21 cellular contexts compared by ENCODE assay signal in the genomic region with DNA sequence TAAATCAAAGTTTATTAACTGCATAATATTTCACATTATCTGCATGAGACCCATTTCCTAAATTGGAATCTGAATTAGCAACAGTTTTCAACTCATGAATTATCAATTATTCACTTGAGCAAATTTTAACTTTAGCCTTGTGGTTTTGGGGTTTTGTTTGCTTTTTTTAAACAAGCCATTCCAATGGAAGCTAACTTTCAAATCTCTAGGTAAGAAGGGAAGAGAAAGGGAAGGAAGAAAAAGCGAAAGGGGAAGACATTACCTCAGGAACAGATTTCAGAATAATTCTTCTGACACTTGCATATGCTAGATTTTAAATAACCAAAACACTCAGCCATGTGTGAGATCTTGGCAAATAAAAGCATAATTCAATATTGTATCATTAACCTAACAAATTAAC.
DNase-seq lines count a peak whose midpoint lies in the region; ATAC-seq, FAIRE-seq and TF ChIP-seq lines count a peak whose summit lies in the region.
"Had no signal": no experiment of that assay in that cellular context is flagged by ENCODE, and none has a peak within 500 bp of the region (broad histone marks: within the 10 kb centered on the region; RNA-seq: fewer than 3 reads in every experiment).

No MANE protein-coding gene starts in this region.

- H3K9ac ChIP-seq in K562 (ENCODE audit: insufficient read depth in 1 of 2, low read depth in 2 of 2, low read length in 2 of 2) (no peak overlapping the region), colonic mucosa (ENCODE audit: low read depth in 2 of 2, low read length in 2 of 2) (no peak overlapping the region)
- H3K9ac ChIP-seq: BLaER1 treated with 17β-estradiol and CSF1 and Interleukin-3, amounts not matched to agents 10 nM and 100 nM had no signal

- CTCF ChIA-PET in activated CD8-positive, alpha-beta memory T cell treated with anti-CD3 and anti-CD28 coated beads, Interleukin-2, amount 10 ng/mL, durations not matched to agents 7 days and 5 days (lab: Charles Lee), result no interaction called here
- CTCF ChIA-PET in K562 (lab: Yijun Ruan, JAX; ENCODE audit: low intra/inter-chr PET ratio), result no interaction called here

- no peak overlapping the region for H3K4me3 Mint-ChIP-seq in activated CD8-positive, alpha-beta memory T cell treated with anti-CD3 and anti-CD28 coated beads, Interleukin-2, amount 10 ng/mL, durations not matched to agents 7 days and 5 days
- H3K4me3 Mint-ChIP-seq: CD14-positive monocyte; CD4-positive, alpha-beta T cell; CD8-positive, alpha-beta memory T cell; GM23338 had no signal

- TF ChIP-seq POLR2A in H54 (IDR thresholded peaks at IDR 0.05; ENCODE audit: low read depth, low read length), result no peak
- TF ChIP-seq POLR2A in K562 (conservative IDR thresholded peaks at IDR 0.05), result no peak

- H3K4me1 ChIP-seq in K562 (replicated peaks in 1 of 2; ENCODE audit: control insufficient read depth in 2 of 2, insufficient read depth in 2 of 2, low read length in 2 of 2) (no peaks in the 10 kb centered on the region; a peak in 1 of 5 replicates), colonic mucosa (no peaks in the 10 kb centered on the region)
- H3K4me1 ChIP-seq: BLaER1 treated with 17β-estradiol and CSF1 and Interleukin-3, amounts not matched to agents 10 nM and 100 nM; HAP-1 had no signal

- H3K27ac ChIP-seq in K562 (ENCODE audit: extremely low read depth, low read depth, low read length), result peak overlapping the region; percentile 16; the same call in 1 of the 3 replicates
- H3K27ac ChIP-seq in colonic mucosa, result no peak overlapping the region
- H3K27ac ChIP-seq: 22Rv1; BLaER1 treated with 17β-estradiol and CSF1 and Interleukin-3, amounts not matched to agents 10 nM and 100 nM had no signal

- WGBS in K562 (ENCODE audit: insufficient coverage, low coverage, missing lambda C conversion rate), result 100% methylated on average over 1 of the region's 1 CpG

- TF ChIP-seq CTCF in K562 (IDR thresholded peaks at IDR 0.05 in 2 of 3, conservative IDR thresholded peaks at IDR 0.05 in 1 of 3; ENCODE audit: insufficient read depth in 2 of 3, low read depth in 1 of 3, low read length in 3 of 3), result no peak
- TF ChIP-seq CTCF in colonic mucosa (IDR thresholded peaks at IDR 0.05), result no peak

- TF ChIP-seq EP300 in K562 (IDR thresholded peaks at IDR 0.05; ENCODE audit: low read length), result no peak

- H3K4me3 ChIP-seq in K562 (no peak overlapping the region), colonic mucosa (no peak overlapping the region)
- H3K4me3 ChIP-seq: BLaER1 treated with 17β-estradiol and CSF1 and Interleukin-3, amounts not matched to agents 10 nM and 100 nM; GM23338; HAP-1 had no signal

- H2AFZ ChIP-seq in K562 (ENCODE audit: low read depth, low read length), result no peak overlapping the region
- H2AFZ ChIP-seq: GM23338 had no signal

- intact Hi-C loops in K562 (cut with micrococcal nuclease) (no loop called here), colonic mucosa (cut with DNase I) (no loop called here)

- H3K36me3 Mint-ChIP-seq in activated CD8-positive, alpha-beta memory T cell treated with anti-CD3 and anti-CD28 coated beads, Interleukin-2, amount 10 ng/mL, durations not matched to agents 7 days and 5 days, result peaks cover 27% of the 10 kb centered on the region

- ATAC-seq in activated CD8-positive, alpha-beta memory T cell treated with anti-CD3 and anti-CD28 coated beads, Interleukin-2, amount 10 ng/mL, durations not matched to agents 7 days and 5 days, result no peak
- no peak for ATAC-seq in K562
- ATAC-seq in HG03039 (IDR thresholded peaks at IDR 0.05; ENCODE audit: unreplicated experiment), result no peak
- ATAC-seq: GM23338 had no signal

- H3K4me2 ChIP-seq in K562 (ENCODE audit: insufficient read depth, low read length), result no peak overlapping the region
- H3K4me2 ChIP-seq: BLaER1 treated with 17β-estradiol and CSF1 and Interleukin-3, amounts not matched to agents 10 nM and 100 nM; GM23338 had no signal

- H3K9me3 Mint-ChIP-seq in activated CD8-positive, alpha-beta memory T cell treated with anti-CD3 and anti-CD28 coated beads, Interleukin-2, amount 10 ng/mL, durations not matched to agents 7 days and 5 days (ENCODE audit: low read depth), result peaks cover 2% of the 10 kb centered on the region
- H3K9me3 Mint-ChIP-seq: CD14-positive monocyte; CD4-positive, alpha-beta T cell; CD8-positive, alpha-beta memory T cell; GM23338 had no signal

- H3K79me2 ChIP-seq in K562 (ENCODE audit: control insufficient read depth, insufficient read depth, low read length), result no peaks in the 10 kb centered on the region

- POLR2A ChIA-PET in K562 (lab: Yijun Ruan, JAX), result interaction anchor here (1.1 kb wide), 1 partner anchor 9 kb away, joined by 3 read pairs; no protein-coding TSS in a partner anchor

- H3K36me3 ChIP-seq in K562 (ENCODE audit: control insufficient read depth, insufficient read depth, low read length) (peaks cover 82% of the 10 kb centered on the region), colonic mucosa (no peaks in the 10 kb centered on the region)
- H3K36me3 ChIP-seq: HAP-1 had no signal

- H3K4me1 Mint-ChIP-seq in activated CD8-positive, alpha-beta memory T cell treated with anti-CD3 and anti-CD28 coated beads, Interleukin-2, amount 10 ng/mL, durations not matched to agents 7 days and 5 days, result no peaks in the 10 kb centered on the region
- H3K4me1 Mint-ChIP-seq: CD14-positive monocyte; CD8-positive, alpha-beta memory T cell had no signal

- H4K20me1 ChIP-seq in K562 (replicated peaks; ENCODE audit: control insufficient read depth, insufficient read depth, low read length), result no peaks in the 10 kb centered on the region

- TF ChIP-seq RAD21 in K562 (CRISPR knock-in tag; conservative IDR thresholded peaks at IDR 0.05 in 1 of 2, IDR thresholded peaks at IDR 0.05 in 1 of 2), result no peak

- DNase-seq in activated CD8-positive, alpha-beta memory T cell treated with anti-CD3 and anti-CD28 coated beads, Interleukin-2, amount 10 ng/mL, durations not matched to agents 7 days and 5 days, result no peak
- DNase-seq in activated CD8-positive, alpha-beta memory T cell treated with anti-CD3 and anti-CD28 coated beads for 24 hours, result no peak
- DNase-seq in H54 (ENCODE audit: insufficient read length, low spot score) (no peak), K562 (ENCODE audit: extremely low read depth in 1 of 4, low spot score in 3 of 4) (no peak), GM03348 (ENCODE audit: low spot score) (no peak), colonic mucosa (no peak), RCC 7860 (ENCODE audit: low spot score) (no peak)
- DNase-seq: ACHN; AML-193; BE2C; CD4-positive, alpha-beta T cell; CD8-positive, alpha-beta memory T cell; DMS153; DND-41 had no signal

- no TSS peak for BruUV-seq in K562 (replicated peaks; lab: Mats Ljungman, UMichigan)

- no peaks in the 10 kb centered on the region for H3K27me3 Mint-ChIP-seq in activated CD8-positive, alpha-beta memory T cell treated with anti-CD3 and anti-CD28 coated beads, Interleukin-2, amount 10 ng/mL, durations not matched to agents 7 days and 5 days
- H3K27me3 Mint-ChIP-seq: CD4-positive, alpha-beta T cell; CD8-positive, alpha-beta memory T cell had no signal

- in situ Hi-C loops in K562 (cut with MboI), result no loop called here

- H3K27ac Mint-ChIP-seq in activated CD8-positive, alpha-beta memory T cell treated with anti-CD3 and anti-CD28 coated beads, Interleukin-2, amount 10 ng/mL, durations not matched to agents 7 days and 5 days, result peak overlapping the region; percentile 54
- H3K27ac Mint-ChIP-seq: CD4-positive, alpha-beta T cell; GM23338 had no signal

- H3K9me1 ChIP-seq in K562 (ENCODE audit: control insufficient read depth, insufficient read depth, low read length), result no peaks in the 10 kb centered on the region

- H3K27me3 ChIP-seq in K562 (ENCODE audit: control insufficient read depth in 2 of 2, insufficient read depth in 2 of 2, low read length in 2 of 2), result no peaks in the 10 kb centered on the region
- no peaks in the 10 kb centered on the region for H3K27me3 ChIP-seq in colonic mucosa
- H3K27me3 ChIP-seq: BE2C; BLaER1 treated with 17β-estradiol and CSF1 and Interleukin-3, amounts not matched to agents 10 nM and 100 nM had no signal

- no peaks in the 10 kb centered on the region for H3K9me3 ChIP-seq in K562 (replicated peaks; ENCODE audit: control insufficient read depth, insufficient read depth, low read depth, low read length)
- H3K9me3 ChIP-seq in colonic mucosa, result no peaks in the 10 kb centered on the region
- H3K9me3 ChIP-seq: BE2C, HAP-1 had no signal

- FAIRE-seq in H54 (lab: Jason Lieb, UNC) (peak; percentile 57), K562 (lab: Jason Lieb, UNC) (no peak), RCC 7860 (lab: Jason Lieb, UNC) (no peak)
- FAIRE-seq: GM12892 had no signal

TF ChIP-seq in K562, 482 proteins besides CTCF, POLR2A, EP300 and RAD21 (continues in another document):
- no peak for TF ChIP-seq ZBTB26 (CRISPR knock-in tag; IDR thresholded peaks at IDR 0.05)
